ENCODE assay signal across 33 cellular contexts in genomic region chr9:95629585-95629984, GRCh38.
"Had no signal": no experiment of that assay in that cellular context is flagged by ENCODE, and none has a peak within 500 bp of the region (broad histone marks: within the 10 kb centered on the region; RNA-seq: fewer than 3 reads in every experiment).

No MANE protein-coding gene starts in this region.

- DNase-seq: activated B cell treated with CpG ODN at 0.5 μM for 24 hours; activated CD4-positive, alpha-beta memory T cell treated with anti-CD3 and anti-CD28 coated beads for 36 hours; activated CD4-positive, alpha-beta T cell treated with anti-CD3 and anti-CD28 coated beads for 4 hours; activated CD4-positive, alpha-beta T cell treated with anti-CD3 and anti-CD28 coated beads, Interleukin-2, amount 10 ng/mL, durations not matched to agents 24 days and 14 days; activated CD4-positive, alpha-beta T cell treated with anti-CD3 and anti-CD28 coated beads, Interleukin-2, amount 50 U/mL, for 1 hour; activated CD4-positive, alpha-beta T cell treated with anti-CD3 and anti-CD28 coated beads, Interleukin-2, amount 50 U/mL, for 4 hours; activated CD4-positive, CD25-positive, alpha-beta regulatory T cell treated with anti-CD3 and anti-CD28 coated beads, Interleukin-2, amount 50 U/mL, for 72 hours; activated CD8-positive, alpha-beta memory T cell treated with anti-CD3 and anti-CD28 coated beads, Interleukin-2, amount 50 U/mL, for 4 hours; activated CD8-positive, alpha-beta T cell treated with anti-CD3 and anti-CD28 coated beads for 36 hours; activated effector memory CD4-positive, alpha-beta T cell treated with anti-CD3 and anti-CD28 coated beads, Interleukin-2, amount 50 U/mL, for 16 hours; activated gamma-delta T cell treated with Interleukin-2 at 50 U/mL for 16 hours; activated naive CD4-positive, alpha-beta T cell; activated naive CD4-positive, alpha-beta T cell treated with anti-CD3 and anti-CD28 coated beads for 36 hours; activated naive CD4-positive, alpha-beta T cell treated with anti-CD3 and anti-CD28 coated beads, Interleukin-2, amount 50 U/mL, for 16 hours; activated naive CD8-positive, alpha-beta T cell treated with anti-CD3 and anti-CD28 coated beads for 36 hours; activated T-cell treated with anti-CD3 and anti-CD28 coated beads for 4 hours; activated T-cell treated with anti-CD3 and anti-CD28 coated beads, Interleukin-2, amount 50 U/mL, for 1 hour; activated T-cell treated with anti-CD3 and anti-CD28 coated beads, Interleukin-2, amount 50 U/mL, for 4 hours; activated T-cell treated with anti-CD3 and anti-CD28 coated beads, Interleukin-2, amount 50 U/mL, for 72 hours; amniotic stem cell; aorta; body of pancreas; brain microvascular endothelial cell; central memory CD4-positive, alpha-beta T cell; T-helper 1 cell; T-helper 2 cell; T-helper 9 cell had no signal

- ATAC-seq: activated CD8-positive, alpha-beta T cell treated with anti-CD3 and anti-CD28 coated beads for 36 hours; activated naive CD4-positive, alpha-beta T cell treated with anti-CD3 and anti-CD28 coated beads, Interleukin-2, amount 50 U/mL, for 72 hours; activated T-cell treated with anti-CD3 and anti-CD28 coated beads, Interleukin-2, amount 50 U/mL, for 4 hours; activated T-cell treated with anti-CD3 and anti-CD28 coated beads, Interleukin-2, amount 50 U/mL, for 72 hours; activated T-helper 17 cell treated with anti-CD3 and anti-CD28 coated beads, Interleukin-2, amount 50 U/mL, for 72 hours; body of pancreas had no signal

- H3K4me3 ChIP-seq: adrenal gland, body of pancreas, breast epithelium had no signal

- H3K36me3 ChIP-seq: adrenal gland, brain microvascular endothelial cell, breast epithelium had no signal

- H3K27me3 ChIP-seq: adrenal gland, body of pancreas, brain microvascular endothelial cell had no signal

- FAIRE-seq: astrocyte had no signal

- H3K9me3 ChIP-seq: adrenal gland, body of pancreas, breast epithelium had no signal

- H3K4me1 ChIP-seq: adrenal gland, body of pancreas, breast epithelium had no signal

- H3K27ac ChIP-seq: adrenal gland, body of pancreas, brain microvascular endothelial cell, breast epithelium, VCaP had no signal
